In the genomic region with DNA sequence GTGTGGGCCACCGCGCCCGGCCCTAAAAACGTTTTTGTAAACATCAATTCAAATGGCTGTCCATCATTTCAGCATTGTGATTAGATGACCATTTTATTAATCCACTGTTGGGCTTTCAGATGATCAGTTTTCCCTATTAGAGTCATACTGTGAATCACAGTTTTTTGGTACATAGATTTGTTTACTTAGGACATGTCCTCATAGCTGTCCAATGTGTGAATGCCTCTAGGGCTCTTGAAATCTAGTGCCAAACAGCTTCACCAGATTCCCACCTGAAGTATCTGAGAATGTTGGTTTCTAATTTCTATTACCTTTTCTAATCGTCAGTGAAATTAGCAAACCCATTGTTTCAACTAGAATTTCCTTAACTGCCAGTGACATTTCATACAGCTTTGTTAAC, we compare ENCODE assay signal across 18 cellular contexts.
DNase-seq lines count a peak whose midpoint lies in the region; ATAC-seq, FAIRE-seq and TF ChIP-seq lines count a peak whose summit lies in the region.
"Had no signal": no experiment of that assay in that cellular context is flagged by ENCODE, and none has a peak within 500 bp of the region (broad histone marks: within the 10 kb centered on the region; RNA-seq: fewer than 3 reads in every experiment).

No MANE protein-coding gene starts in this region.

- H3K9ac ChIP-seq in mammary epithelial cell (ENCODE audit: insufficient read depth, low read length), result no peak overlapping the region
- H3K9ac ChIP-seq in keratinocyte (ENCODE audit: control insufficient read depth, extremely low read depth, insufficient read depth, low read length), result no peak overlapping the region
- H3K9ac ChIP-seq: BLaER1 treated with 17β-estradiol and CSF1 and Interleukin-3, amounts not matched to agents 10 nM and 100 nM had no signal

- H3K79me2 ChIP-seq in PC-9 (ENCODE audit: low read depth) (no peaks in the 10 kb centered on the region), mammary epithelial cell (ENCODE audit: insufficient read depth, low read length) (no peaks in the 10 kb centered on the region), keratinocyte (ENCODE audit: control insufficient read depth, insufficient read depth, low read length) (no peaks in the 10 kb centered on the region)

- WGBS in mammary epithelial cell (ENCODE audit: low coverage, missing lambda C conversion rate), result 97% methylated on average over 5 of the region's 5 CpGs

- H3K27ac ChIP-seq in PC-9, result peak overlapping the region; percentile 55
- H3K27ac ChIP-seq in mammary epithelial cell (ENCODE audit: insufficient read depth, low read depth, low read length), result no peak overlapping the region
- H3K27ac ChIP-seq in keratinocyte (ENCODE audit: control insufficient read depth, insufficient read depth, low read length), result no peak overlapping the region
- H3K27ac ChIP-seq in upper lobe of right lung, result no peak overlapping the region
- H3K27ac ChIP-seq: BLaER1 treated with 17β-estradiol and CSF1 and Interleukin-3, amounts not matched to agents 10 nM and 100 nM had no signal

- H4K20me1 ChIP-seq in PC-9 (ENCODE audit: insufficient read depth), result no peaks in the 10 kb centered on the region
- H4K20me1 ChIP-seq in mammary epithelial cell (ENCODE audit: insufficient read depth, low read length), result no peaks in the 10 kb centered on the region
- no peaks in the 10 kb centered on the region for H4K20me1 ChIP-seq in keratinocyte (ENCODE audit: control insufficient read depth, extremely low read depth, insufficient read depth, low read length)

- no peaks in the 10 kb centered on the region for H3K9me3 ChIP-seq in PC-9 (ENCODE audit: insufficient read depth, low read depth)
- no peaks in the 10 kb centered on the region for H3K9me3 ChIP-seq in mammary epithelial cell (replicated peaks; ENCODE audit: insufficient read depth, low read length)
- no peaks in the 10 kb centered on the region for H3K9me3 ChIP-seq in keratinocyte (ENCODE audit: control insufficient read depth, low read depth, low read length)
- no peaks in the 10 kb centered on the region for H3K9me3 ChIP-seq in upper lobe of right lung

- TF ChIP-seq CTCF in PC-9 (conservative IDR thresholded peaks at IDR 0.05) (no peak), mammary epithelial cell (conservative IDR thresholded peaks at IDR 0.05 in 1 of 2, IDR thresholded peaks at IDR 0.05 in 1 of 2; ENCODE audit: extremely low read depth in 1 of 2, insufficient read depth in 1 of 2, low read depth in 1 of 2, low read length in 2 of 2) (no peak), keratinocyte (optimal IDR thresholded peaks at IDR 0.05 in 1 of 3, IDR thresholded peaks at IDR 0.05 in 1 of 3, conservative IDR thresholded peaks at IDR 0.05 in 1 of 3; ENCODE audit: extremely low read depth in 1 of 3, insufficient read depth in 2 of 3, low read length in 3 of 3) (no peak), upper lobe of right lung (IDR thresholded peaks at IDR 0.05) (no peak)

- no peaks in the 10 kb centered on the region for H3K9me1 ChIP-seq in keratinocyte (ENCODE audit: control insufficient read depth, extremely low read depth, insufficient read depth, low read length)

- peak; percentile 17 for FAIRE-seq in keratinocyte (lab: Jason Lieb, UNC)
- FAIRE-seq: GM12891, H1 had no signal

- no peak for ATAC-seq in upper lobe of right lung

- POLR2A ChIA-PET in PC-9 (lab: Charles Lee; ENCODE audit: unreplicated experiment), result no interaction called here

- H3K9me2 ChIP-seq in PC-9 (ENCODE audit: insufficient read depth), result no peaks in the 10 kb centered on the region

- H3K4me2 ChIP-seq in PC-9 (no peak overlapping the region), mammary epithelial cell (ENCODE audit: insufficient read depth, low read depth, low read length) (no peak overlapping the region), keratinocyte (ENCODE audit: control insufficient read depth, extremely low read depth, insufficient read depth, low read depth, low read length) (no peak overlapping the region)
- H3K4me2 ChIP-seq: BLaER1 treated with 17β-estradiol and CSF1 and Interleukin-3, amounts not matched to agents 10 nM and 100 nM had no signal

- H3K27me3 ChIP-seq in PC-9 (ENCODE audit: insufficient read depth, low read depth), result no peaks in the 10 kb centered on the region
- H3K27me3 ChIP-seq in mammary epithelial cell (ENCODE audit: insufficient read depth, low read length), result no peaks in the 10 kb centered on the region
- no peaks in the 10 kb centered on the region for H3K27me3 ChIP-seq in keratinocyte (ENCODE audit: control insufficient read depth, extremely low read depth, insufficient read depth, low read length)
- H3K27me3 ChIP-seq in upper lobe of right lung, result no peaks in the 10 kb centered on the region
- H3K27me3 ChIP-seq: BLaER1 treated with 17β-estradiol and CSF1 and Interleukin-3, amounts not matched to agents 10 nM and 100 nM had no signal

- in situ Hi-C loops in mammary epithelial cell (cut with MboI; ENCODE audit: low sequenced_read_pairs in 2 of 2), result no loop called here

- H2AFZ ChIP-seq in PC-9 (no peak overlapping the region), mammary epithelial cell (ENCODE audit: low read depth, low read length) (no peak overlapping the region), keratinocyte (ENCODE audit: control insufficient read depth, low read length) (no peak overlapping the region)

- H3F3A ChIP-seq in PC-9 (ENCODE audit: insufficient read depth, low read depth), result no peaks in the 10 kb centered on the region

- intact Hi-C loops in PC-9 (cut with micrococcal nuclease; ENCODE audit: unreplicated experiment) (no loop called here), mammary epithelial cell (cut with micrococcal nuclease) (no loop called here), upper lobe of right lung (cut with DNase I) (no loop called here)

- H3K4me3 ChIP-seq in PC-9 (no peak overlapping the region), mammary epithelial cell (replicated peaks in 1 of 3; ENCODE audit: insufficient read depth in 1 of 3, low read depth in 2 of 3, low read length in 3 of 3) (no peak overlapping the region), keratinocyte (ENCODE audit: control insufficient read depth in 2 of 3, extremely low read depth in 1 of 3, insufficient read depth in 2 of 3, low read depth in 1 of 3, low read length in 3 of 3) (no peak overlapping the region), upper lobe of right lung (no peak overlapping the region)
- H3K4me3 ChIP-seq: BLaER1 treated with 17β-estradiol and CSF1 and Interleukin-3, amounts not matched to agents 10 nM and 100 nM had no signal

- DNase-seq in ELR (ENCODE audit: low read depth) (peak; percentile 7), PC-9 (peak in 1 of 2 experiments; percentile 52), mammary epithelial cell (peak; percentile 8), keratinocyte (ENCODE audit: low read depth, low spot score) (no peak), OCI-M1 (lab: John Stamatoyannopoulos, UW) (no peak), upper lobe of right lung (no peak)
- no peak for DNase-seq in activated CD4-positive, alpha-beta T cell treated with anti-CD3 and anti-CD28 coated beads, Interleukin-2, amount 50 U/mL, for 1 hour
- DNase-seq in stimulated activated naive CD4-positive, alpha-beta T cell (lab: John Stamatoyannopoulos, UW), result no peak
- DNase-seq: CD8-positive, alpha-beta memory T cell; COR-L47; DMS 273 treated with DMSO at 0.1 percent for 48 hours; DMS53; DND-41; EL; H9 had no signal

- H3K36me3 ChIP-seq in PC-9 (ENCODE audit: low read depth), result 0 out of 2 replicates have a peak, but pooled peaks cover 4% of the 10 kb centered on the region
- peaks cover 2% of the 10 kb centered on the region for H3K36me3 ChIP-seq in mammary epithelial cell (ENCODE audit: insufficient read depth, low read length)
- peaks cover 5 to 6% of the 10 kb centered on the region in 2 experiments for H3K36me3 ChIP-seq in keratinocyte (ENCODE audit: control insufficient read depth in 2 of 2, extremely low read depth in 1 of 2, insufficient read depth in 2 of 2, low read length in 2 of 2)
- peaks cover 46% of the 10 kb centered on the region for H3K36me3 ChIP-seq in upper lobe of right lung

- BruUV-seq in PC-9 (replicated peaks; lab: Mats Ljungman, UMichigan), result no TSS peak
- no TSS peak for BruUV-seq in mammary epithelial cell (replicated peaks; lab: Mats Ljungman, UMichigan)

- H3K4me1 ChIP-seq in PC-9 (replicated peaks; ENCODE audit: insufficient read depth) (no peaks in the 10 kb centered on the region), mammary epithelial cell (ENCODE audit: insufficient read depth, low read length) (peaks cover 2% of the 10 kb centered on the region), keratinocyte (ENCODE audit: control insufficient read depth, extremely low read depth, insufficient read depth, low read length) (no peaks in the 10 kb centered on the region), upper lobe of right lung (no peaks in the 10 kb centered on the region)
- H3K4me1 ChIP-seq: BLaER1 treated with 17β-estradiol and CSF1 and Interleukin-3, amounts not matched to agents 10 nM and 100 nM had no signal

- CTCF ChIA-PET in PC-9 (lab: Charles Lee), result no interaction called here
- CTCF ChIA-PET in mammary epithelial cell (lab: Charles Lee; ENCODE audit: low non-redundant PET), result no interaction called here

- dilution Hi-C loops in mammary epithelial cell (cut with HindIII; ENCODE audit: low sequenced_read_pairs) (no loop called here), keratinocyte (cut with MboI; ENCODE audit: extremely low pct_ligation_motif_present, low sequenced_read_pairs) (no loop called here)

Comparison
In these comparisons a context has a peak if more than half of its experiments do, and no peak if none do; other contexts are left out.
1. DNase-seq: peak in ELR (single experiment) and mammary epithelial cell (single experiment); none in keratinocyte (single experiment), OCI-M1 (single experiment), activated CD4-positive, alpha-beta T cell treated with anti-CD3 and anti-CD28 coated beads, Interleukin-2, amount 50 U/mL, for 1 hour (single experiment), stimulated activated naive CD4-positive, alpha-beta T cell (0 of 6) and upper lobe of right lung (single experiment).